8 cellular contexts compared by ENCODE assay signal in the genomic region with DNA sequence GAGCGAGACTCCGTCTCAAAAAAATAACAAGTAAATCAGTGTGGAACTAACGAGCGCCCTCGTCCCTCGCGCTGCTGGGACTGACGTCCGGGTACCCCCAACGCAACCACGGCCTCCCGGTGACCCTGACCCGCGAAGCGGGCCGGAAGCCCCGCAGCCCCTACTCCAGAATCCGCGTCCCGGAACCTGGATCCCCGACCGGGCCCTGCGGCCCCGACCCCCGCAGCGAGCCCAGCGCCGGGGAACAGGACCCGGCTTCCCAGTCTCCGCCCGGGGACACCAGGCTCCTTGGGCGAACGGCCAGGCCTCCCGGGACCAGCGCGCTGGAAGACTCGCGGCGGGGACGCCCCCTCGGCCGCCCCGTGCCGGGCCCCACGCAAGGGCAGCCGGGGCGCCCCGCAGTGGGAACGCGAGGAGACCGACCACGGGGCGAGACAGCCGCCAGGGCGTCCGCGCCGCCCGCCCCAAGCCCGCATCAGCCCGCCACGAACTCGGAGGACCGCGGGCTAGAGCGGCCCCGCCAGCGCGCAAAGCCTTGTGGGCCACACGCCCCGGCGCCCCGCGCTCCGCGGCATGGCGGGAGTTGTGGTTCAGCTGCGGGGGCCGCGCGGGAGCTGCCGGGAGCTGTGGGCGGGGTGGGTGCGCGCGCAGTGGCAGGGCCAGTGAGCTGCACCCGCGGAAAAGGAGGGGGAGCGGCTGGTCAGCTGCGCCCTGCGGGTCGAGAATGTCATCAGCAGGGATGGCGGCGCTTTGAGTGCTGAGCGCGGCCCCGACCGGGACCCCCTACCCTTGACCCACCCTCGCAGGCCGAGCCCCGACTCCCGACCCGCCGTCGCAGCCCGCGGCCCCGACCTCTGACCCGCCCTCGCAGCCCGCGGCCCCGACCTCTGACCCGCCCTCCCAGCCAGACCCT. TPM values are rescaled to one million over a fixed set of nuclear protein-coding genes. Genes with fewer than 3 reads are reported as not detected.
A peak's percentile ranks its signal among the peaks of the same experiment; 100 is the strongest.
DNase-seq lines count a peak whose midpoint lies in the region; ATAC-seq and TF ChIP-seq lines count a peak whose summit lies in the region.

No MANE protein-coding gene starts in this region.

- CTCF ChIA-PET in Caco-2 (lab: Charles Lee): interaction anchor here (0.6 to 1.6 kb wide), 3 partner anchors 18 to 295 kb away, joined by 3 to 13 read pairs (median 3); a partner anchor contains a TSS
- CTCF ChIA-PET in OCI-LY7 (lab: Charles Lee; ENCODE audit: unreplicated experiment): no interaction called here

- no peak for TF ChIP-seq CTCF in Caco-2 (IDR thresholded peaks at IDR 0.05; ENCODE audit: insufficient read depth in 1 of 2, low read depth in 1 of 2, low read length in 1 of 2, severe bottlenecking in 1 of 2, unreplicated experiment in 1 of 2)
- peak; percentile 28; the same call in 1 of the 2 replicates for TF ChIP-seq CTCF in OCI-LY7 (conservative IDR thresholded peaks at IDR 0.05; ENCODE audit: low read length)

- H3K27ac Mint-ChIP-seq in Caco-2 (ENCODE audit: unreplicated experiment) (peak overlapping the region; percentile 55), IgD-negative memory B cell (peak overlapping the region; percentile 39 to 86 (median 53))

- intact Hi-C loops in Caco-2 (cut with micrococcal nuclease; ENCODE audit: unreplicated experiment) (loop anchor here (1.0 kb wide), 1 partner anchor 19 kb away; a partner anchor contains a TSS), OCI-LY7 (cut with micrococcal nuclease; ENCODE audit: unreplicated experiment) (loop anchor here (2.0 kb wide), 1 partner anchor 18 kb away; a partner anchor contains a TSS)

- peak overlapping the region; percentile 83 for H3K4me2 ChIP-seq in OCI-LY7 (ENCODE audit: low read length)

- no peaks in the 10 kb centered on the region for H3K27me3 Mint-ChIP-seq in Caco-2 (ENCODE audit: insufficient read depth, unreplicated experiment)
- peaks cover 4% of the 10 kb centered on the region for H3K27me3 Mint-ChIP-seq in IgD-negative memory B cell

- POLR2A ChIA-PET in Caco-2 (lab: Charles Lee): interaction anchor here (0.6 to 0.9 kb wide), 2 partner anchors 18 to 968 kb away, joined by 3 to 8 read pairs; a partner anchor contains a TSS
- POLR2A ChIA-PET in OCI-LY7 (lab: Charles Lee): interaction anchor here (0.9 kb wide), 1 partner anchor 17 kb away, joined by 3 read pairs; no protein-coding TSS in a partner anchor

- H3K27ac ChIP-seq in OCI-LY7 (ENCODE audit: low read depth, low read length, poor library complexity, severe bottlenecking) (peak overlapping the region; percentile 83), muscle layer of colon (ENCODE audit: low read depth, low read length) (peak overlapping the region; percentile 77)

- H3K4me3 Mint-ChIP-seq in Caco-2 (ENCODE audit: unreplicated experiment): peak overlapping the region; percentile 72
- H3K4me3 Mint-ChIP-seq in IgD-negative memory B cell: peak overlapping the region; percentile 76 to 85 (median 82)

- H2AFZ ChIP-seq in OCI-LY7 (ENCODE audit: low read length): peak overlapping the region; percentile 73

- H3K4me1 ChIP-seq in Caco-2 (peaks cover 5% of the 10 kb centered on the region; the same call in 1 of the 2 replicates), OCI-LY7 (ENCODE audit: insufficient read depth, low read length, poor library complexity, severe bottlenecking) (peaks cover 11% of the 10 kb centered on the region), muscle layer of colon (ENCODE audit: insufficient read depth, low read length) (no peaks in the 10 kb centered on the region)

- H3K9ac ChIP-seq in muscle layer of colon (ENCODE audit: low read length): no peak overlapping the region

- H3K36me3 Mint-ChIP-seq in Caco-2 (ENCODE audit: insufficient read depth, unreplicated experiment): peaks cover 15% of the 10 kb centered on the region
- no peaks in the 10 kb centered on the region for H3K36me3 Mint-ChIP-seq in IgD-negative memory B cell

- no peaks in the 10 kb centered on the region for H4K20me1 ChIP-seq in OCI-LY7 (ENCODE audit: insufficient read depth, low read length)

- no peaks in the 10 kb centered on the region for H3K9me3 ChIP-seq in Caco-2
- peaks cover 4% of the 10 kb centered on the region for H3K9me3 ChIP-seq in OCI-LY7 (ENCODE audit: low read length)
- H3K9me3 ChIP-seq in muscle layer of colon (ENCODE audit: low read length): no peaks in the 10 kb centered on the region

- H3K9me3 Mint-ChIP-seq in Caco-2 (ENCODE audit: unreplicated experiment) (peaks cover 6% of the 10 kb centered on the region), IgD-negative memory B cell (no peaks in the 10 kb centered on the region)

- H3K4me3 ChIP-seq in Caco-2 (ENCODE audit: low read depth, low read length) (peak overlapping the region; percentile 56), OCI-LY7 (ENCODE audit: low read depth, low read length, poor library complexity, severe bottlenecking) (peak overlapping the region; percentile 96), muscle layer of colon (ENCODE audit: low read depth in 1 of 2, low read length in 2 of 2) (peak overlapping the region; percentile 73 to 79)

- H3K4me1 Mint-ChIP-seq in Caco-2 (ENCODE audit: low read depth, unreplicated experiment): peaks cover 5% of the 10 kb centered on the region
- peaks cover 0 to 4% (median 2%) of the 10 kb centered on the region in 3 donors for H3K4me1 Mint-ChIP-seq in IgD-negative memory B cell

- TSS peak; percentile 70 for BruUV-seq in Caco-2 (replicated peaks; lab: Mats Ljungman, UMichigan)
- TSS peak; percentile 87 for BruUV-seq in OCI-LY7 (replicated peaks; lab: Mats Ljungman, UMichigan)

- H3K36me3 ChIP-seq in Caco-2 (ENCODE audit: control insufficient read depth, insufficient read depth, low read length) (no peaks in the 10 kb centered on the region), OCI-LY7 (ENCODE audit: insufficient read depth, low read length) (no peaks in the 10 kb centered on the region), muscle layer of colon (ENCODE audit: insufficient read depth, low read length) (no peaks in the 10 kb centered on the region)

- no peaks in the 10 kb centered on the region for H3K9me2 ChIP-seq in OCI-LY7 (ENCODE audit: insufficient read depth, low read length)

- DNase-seq in Caco-2 (peak; percentile 92 to 97), OCI-LY7 (ENCODE audit: low spot score) (peak; percentile 96), activated T-cell treated with anti-CD3 and anti-CD28 coated beads for 48 hours (ENCODE audit: low read depth) (peak; percentile 94), erythroblast (lab: John Stamatoyannopoulos, UW) (peak; percentile 97 to 98)
- peak; percentile 95 for DNase-seq in stimulated activated CD8-positive, alpha-beta memory T cell treated with anti-CD3 and anti-CD28 coated beads, Interleukin-4, amount 100 ng/mL, for 48 hours

- no peaks in the 10 kb centered on the region for H3K79me2 ChIP-seq in OCI-LY7 (ENCODE audit: insufficient read depth, low read depth, low read length)

- peak; percentile 77 for ATAC-seq in GM21515 (IDR thresholded peaks at IDR 0.05; ENCODE audit: unreplicated experiment)

- no peaks in the 10 kb centered on the region for H3K27me3 ChIP-seq in Caco-2 (replicated peaks; ENCODE audit: control insufficient read depth, insufficient read depth, low read length)
- H3K27me3 ChIP-seq in muscle layer of colon (ENCODE audit: control insufficient read depth in 1 of 2, insufficient read depth in 2 of 2, low read length in 2 of 2): peaks cover 0 to 19% of the 10 kb centered on the region in 2 donors

- peak; percentile 87 for TF ChIP-seq POLR2A in erythroblast (IDR thresholded peaks at IDR 0.05; ENCODE audit: low read length)

RNA-seq across cellular contexts. Expression of a gene that starts 7.5 kb away (rescaled TPM):
- 0.73 and 1.3 TPM in 2 replicates for total RNA-seq in Caco-2 (2022)
- polyA plus RNA-seq in IgD-negative memory B cell: 0.36 TPM
- 0.26 and 0.69 TPM in 2 replicates for total RNA-seq in OCI-LY7 (2014; rRNA removed; shearing (Covaris generic))
- 2.0 TPM in 2 replicates for total RNA-seq in OCI-LY7 (2022)

RNA-seq across cellular contexts. Expression of a gene that starts 18.5 kb away (rescaled TPM):
- 11.5 and 14.9 TPM in 2 replicates for total RNA-seq in Caco-2 (2022)
- 13.8 TPM for polyA plus RNA-seq in IgD-negative memory B cell
- total RNA-seq in OCI-LY7 (2014; rRNA removed; shearing (Covaris generic)): 17.2 and 25.6 TPM in 2 replicates
- 20.8 and 24.4 TPM in 2 replicates for total RNA-seq in OCI-LY7 (2022)

RNA-seq across cellular contexts. Expression of a gene that starts 27.9 kb away (rescaled TPM):
- total RNA-seq in Caco-2 (2022) (1.3 and 2.4 TPM in 2 replicates), OCI-LY7 (2022) (0.48 and 0.65 TPM in 2 replicates)
- not detected for polyA plus RNA-seq in IgD-negative memory B cell
- 0.28 TPM in 1 of 2 replicates, not detected in the other for total RNA-seq in OCI-LY7 (2014; rRNA removed; shearing (Covaris generic))

RNA-seq across cellular contexts. Expression of a gene that starts 42.8 kb away (rescaled TPM):
- total RNA-seq in Caco-2 (2022): 129 and 133 TPM in 2 replicates
- 20.1 TPM for polyA plus RNA-seq in IgD-negative memory B cell
- 65.2 and 77.2 TPM in 2 replicates for total RNA-seq in OCI-LY7 (2014; rRNA removed; shearing (Covaris generic))
- total RNA-seq in OCI-LY7 (2022): 58.0 and 58.2 TPM in 2 replicates

RNA-seq across cellular contexts. Expression of a gene that starts 55.1 kb away (rescaled TPM):
- total RNA-seq in Caco-2 (2022) (0.35 TPM in 1 of 2 replicates, not detected in the other), OCI-LY7 (2022) (not detected in 2 replicates)
- 15.8 TPM for polyA plus RNA-seq in IgD-negative memory B cell
- not detected in 2 replicates for total RNA-seq in OCI-LY7 (2014; rRNA removed; shearing (Covaris generic))

Comparison
In these comparisons a context has a peak if more than half of its experiments do, and no peak if none do; other contexts are left out.
1. Peak in every context shown above with its lines: DNase-seq, ATAC-seq, H3K4me3 ChIP-seq and H3K27ac ChIP-seq.